1 cellular context compared by ENCODE assay signal in genomic region chr5:96687812-96688453, GRCh38.
TF ChIP-seq lines count a peak whose summit lies in the region.

No MANE protein-coding gene starts in this region.

TF ChIP-seq in HCT116, 20 proteins besides CTCF, POLR2A, EP300 and RAD21 (continued from another document):
- TF ChIP-seq, protein P1, sequence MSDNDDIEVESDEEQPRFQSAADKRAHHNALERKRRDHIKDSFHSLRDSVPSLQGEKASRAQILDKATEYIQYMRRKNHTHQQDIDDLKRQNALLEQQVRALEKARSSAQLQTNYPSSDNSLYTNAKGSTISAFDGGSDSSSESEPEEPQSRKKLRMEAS (IDR thresholded peaks at IDR 0.05): no peak
- no peak for TF ChIP-seq TCF7L2 (IDR thresholded peaks at IDR 0.05; ENCODE audit: borderline replicate concordance, extremely low read depth, insufficient read depth, insufficient read length)
